Comparison of ENCODE assay signal across 8 cellular contexts in genomic region chr1:226870323-226871046, GRCh38. TPM values are rescaled to one million over a fixed set of nuclear protein-coding genes. Genes with fewer than 3 reads are reported as not detected.
A peak's percentile ranks its signal among the peaks of the same experiment; 100 is the strongest.
DNase-seq lines count a peak whose midpoint lies in the region; ATAC-seq and TF ChIP-seq lines count a peak whose summit lies in the region.

PSEN2 (plus strand) TSS chr1:226870616; CDS start chr1:226881908, 11,292 bp downstream.

- H3K36me3 ChIP-seq in BJ (ENCODE audit: control insufficient read depth, insufficient read depth, low read length): no peaks in the 10 kb centered on the region

- CTCF ChIA-PET in BJ (lab: Yijun Ruan, JAX): interaction anchor here (0.6 kb wide), 1 partner anchor 859 kb away, joined by 3 read pairs; no protein-coding TSS in a partner anchor

- no peaks in the 10 kb centered on the region for H3K9me3 ChIP-seq in mononuclear cell (ENCODE audit: low read depth, low read length)

- TF ChIP-seq CTCF in BJ (IDR thresholded peaks at IDR 0.05; ENCODE audit: insufficient read depth, low read depth, low read length): peak; percentile 13; the same call in 1 of the 2 replicates

- H3K27me3 ChIP-seq in BJ (ENCODE audit: control insufficient read depth, insufficient read depth, low read length) (no peaks in the 10 kb centered on the region), mononuclear cell (ENCODE audit: insufficient read depth, low read length) (peaks cover 5% of the 10 kb centered on the region)

- POLR2A ChIA-PET in BJ (lab: Charles Lee): interaction anchor here (0.5 kb wide), 2 partner anchors 22 to 201 kb away, joined by 14 to 21 read pairs; no protein-coding TSS in a partner anchor

- no peak for DNase-seq in BJ (ENCODE audit: low read depth)
- peak; percentile 83 for DNase-seq in NCI-H82 (lab: John Stamatoyannopoulos, UW)
- peak; percentile 27 for DNase-seq in activated T-cell treated with anti-CD3 and anti-CD28 coated beads for 1 hour (ENCODE audit: low read depth)
- peak; percentile 56 for DNase-seq in epidermal melanocyte (ENCODE audit: insufficient read length, low spot score)
- peak; percentile 19 to 34 for DNase-seq in stimulated activated CD8-positive, alpha-beta memory T cell treated with anti-CD3 and anti-CD28 coated beads, Interleukin-7, amount 100 ng/mL, for 1 hour (ENCODE audit: low read depth in 2 of 2)

- peak; percentile 95 for ATAC-seq in GM19035 (IDR thresholded peaks at IDR 0.05; ENCODE audit: unreplicated experiment)
- peak; percentile 93 for ATAC-seq in HG03159 (IDR thresholded peaks at IDR 0.05; ENCODE audit: unreplicated experiment)

- H3K4me3 ChIP-seq in BJ (ENCODE audit: low read depth, low read length): peak within 1 kb of the TSS; percentile 66
- peak within 1 kb of the TSS; percentile 57 for H3K4me3 ChIP-seq in mononuclear cell (ENCODE audit: low read length)

- peaks cover 18% of the 10 kb centered on the region for H3K4me1 ChIP-seq in mononuclear cell (ENCODE audit: insufficient read depth, low read length)

RNA-seq across cellular contexts. Expression of gene PSEN2, which starts in this region (rescaled TPM):
- 23.4 and 32.1 TPM in 2 replicates for polyA plus RNA-seq in BJ (2011; rRNA removed)
- polyA minus RNA-seq in BJ (2011; rRNA and poly(A)+ RNA removed): 16.4 and 23.5 TPM in 2 replicates
- total RNA-seq in mononuclear cell: 2.9 TPM
